8 cellular contexts compared by ENCODE assay signal in the genomic region with DNA sequence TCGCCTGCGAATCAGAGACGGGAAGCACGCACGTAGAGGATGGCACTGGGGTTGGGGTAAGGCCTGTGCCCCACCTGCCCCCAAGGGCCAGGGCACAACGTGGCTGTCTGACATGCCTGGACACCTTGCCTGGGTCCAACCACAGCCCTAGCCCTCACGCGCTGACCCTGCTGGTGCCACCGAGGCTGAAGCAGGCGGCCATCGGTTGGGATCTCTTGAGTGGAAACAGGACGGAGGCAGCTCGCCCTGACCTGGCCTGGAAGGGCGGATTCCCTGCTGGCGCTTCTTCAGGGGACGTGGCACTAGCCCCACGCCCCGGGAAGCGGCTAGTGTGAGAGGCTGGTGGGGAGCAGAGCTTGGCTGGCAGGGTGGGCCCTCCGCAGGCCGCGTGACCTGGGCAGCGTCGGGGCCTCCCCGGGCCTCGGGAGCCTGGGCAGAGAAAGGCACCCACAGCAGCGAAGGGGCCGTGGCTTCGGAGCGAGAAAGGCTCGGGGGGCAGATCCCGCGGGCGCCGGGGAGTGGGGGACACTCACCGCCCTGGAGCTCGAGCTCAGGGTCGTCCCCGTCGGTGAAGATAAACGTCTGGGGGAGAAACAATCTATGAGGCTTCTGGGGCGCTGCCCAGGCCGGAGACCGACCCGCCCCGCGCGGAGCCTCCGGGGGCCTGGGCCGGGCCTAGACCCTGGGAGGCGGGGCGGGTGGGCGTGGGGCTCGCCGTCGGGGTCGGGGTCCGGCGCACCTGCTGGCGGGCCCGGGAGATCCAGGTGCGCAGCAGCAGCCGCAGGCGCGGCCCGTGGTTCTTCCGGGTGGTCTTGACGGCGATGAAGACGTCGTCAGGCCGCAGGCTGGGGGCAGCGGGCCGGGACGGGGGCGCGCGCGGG. TPM values are rescaled to one million over a fixed set of nuclear protein-coding genes. Genes with fewer than 3 reads are reported as not detected.
A peak's percentile ranks its signal among the peaks of the same experiment; 100 is the strongest.
DNase-seq lines count a peak whose midpoint lies in the region; ATAC-seq and TF ChIP-seq lines count a peak whose summit lies in the region.

No MANE protein-coding gene starts in this region.

- H3K4me3 ChIP-seq in SK-N-SH (ENCODE audit: low read depth in 2 of 2, low read length in 1 of 2) (peak overlapping the region; percentile 81 to 100), fibroblast of the aortic adventitia (ENCODE audit: low read depth, low read length) (peak overlapping the region; percentile 80), trophoblast cell (ENCODE audit: low read depth, low read length) (peak overlapping the region; percentile 86)

- peaks cover 2% of the 10 kb centered on the region for H3F3A ChIP-seq in SK-N-SH (replicated peaks; ENCODE audit: insufficient read depth)

- DNase-seq in NCI-H146 (lab: John Stamatoyannopoulos, UW) (peak; percentile 30), NCI-H146 treated with DMSO at 0.1 percent for 48 hours (lab: John Stamatoyannopoulos, UW; ENCODE audit: unreplicated experiment) (no peak), SK-N-SH (peak; percentile 90), fibroblast of the aortic adventitia (ENCODE audit: low read depth) (peak; percentile 19), trophoblast cell (no peak)

- POLR2A ChIA-PET in SK-N-SH (lab: Yijun Ruan, JAX): interaction anchor here (1.0 kb wide), 1 partner anchor 9 kb away, joined by 3 read pairs; no protein-coding TSS in a partner anchor

- peak overlapping the region in 1 of 2 experiments; percentile 74; a peak in 1 of 4 replicates for H3K27ac ChIP-seq in SK-N-SH (ENCODE audit: low read depth in 2 of 2, low read length in 1 of 2)
- no peak overlapping the region for H3K27ac ChIP-seq in trophoblast cell (ENCODE audit: low read depth, low read length)

- peak overlapping the region; percentile 12 for H4K91ac ChIP-seq in trophoblast cell (ENCODE audit: low read depth, low read length)

- peaks cover 14% of the 10 kb centered on the region; the same call in 1 of the 2 replicates for H4K20me1 ChIP-seq in SK-N-SH (ENCODE audit: insufficient read depth)

- H3K79me2 ChIP-seq in SK-N-SH (ENCODE audit: insufficient read depth) (peaks cover 49% of the 10 kb centered on the region), trophoblast cell (ENCODE audit: control insufficient read depth, insufficient read depth, low read length, poor library complexity) (peaks cover 9% of the 10 kb centered on the region)

- 45% methylated on average over 31 of the region's 79 CpGs for WGBS in SK-N-SH (ENCODE audit: low lambda C conversion rate)
- WGBS in trophoblast cell (ENCODE audit: extremely low coverage, insufficient coverage, insufficient read length): no CpG with 5 or more reads among the region's 79 CpGs

- peak overlapping the region; percentile 52 for H3K18ac ChIP-seq in trophoblast cell (ENCODE audit: low read length)

- H3K23ac ChIP-seq in trophoblast cell (ENCODE audit: low read length): no peak overlapping the region

- TF ChIP-seq RAD21 in SK-N-SH (IDR thresholded peaks at IDR 0.05; ENCODE audit: low read length): no peak

- H2BK12ac ChIP-seq in trophoblast cell (ENCODE audit: low read length): no peak overlapping the region

- H2AK5ac ChIP-seq in trophoblast cell (ENCODE audit: low read length): peak overlapping the region; percentile 3

- peak overlapping the region; percentile 17 for H2BK120ac ChIP-seq in trophoblast cell (ENCODE audit: insufficient read depth, low read length, poor library complexity)

- H3K9me2 ChIP-seq in SK-N-SH: no peaks in the 10 kb centered on the region

- peak overlapping the region; percentile 18 for H4K8ac ChIP-seq in trophoblast cell (ENCODE audit: low read depth, low read length)

- CTCF ChIA-PET in SK-N-SH (lab: Yijun Ruan, JAX): interaction anchor here (0.6 to 5.1 kb wide), 8 partner anchors 11 to 91 kb away, joined by 3 to 45 read pairs (median 11); a partner anchor contains a TSS

- H3K9ac ChIP-seq in SK-N-SH (peak overlapping the region; percentile 71), trophoblast cell (ENCODE audit: low read length) (peak overlapping the region; percentile 70)

- H2AFZ ChIP-seq in SK-N-SH (ENCODE audit: low read depth) (peak overlapping the region; percentile 32; the same call in 1 of the 2 replicates), trophoblast cell (ENCODE audit: insufficient read depth, low read length, poor library complexity) (peak overlapping the region; percentile 9)

- H3K4me2 ChIP-seq in SK-N-SH: peak overlapping the region; percentile 92
- H3K4me2 ChIP-seq in trophoblast cell (ENCODE audit: low read length): peak overlapping the region; percentile 74

- H3K4me1 ChIP-seq in SK-N-SH (ENCODE audit: control insufficient read depth in 1 of 2, insufficient read depth in 2 of 2, low read depth in 1 of 2, low read length in 1 of 2): peaks cover 0 to 25% of the 10 kb centered on the region in 2 experiments; a peak in 2 of 4 replicates
- peaks cover 14 to 15% of the 10 kb centered on the region in 2 experiments for H3K4me1 ChIP-seq in trophoblast cell (ENCODE audit: control insufficient read depth in 1 of 2, insufficient read depth in 2 of 2, low read length in 2 of 2)

- H3K9me3 ChIP-seq in SK-N-SH: no peaks in the 10 kb centered on the region
- H3K9me3 ChIP-seq in trophoblast cell (ENCODE audit: insufficient read depth, low read depth, low read length): peaks cover 8% of the 10 kb centered on the region

- H3K27me3 ChIP-seq in SK-N-SH (ENCODE audit: insufficient read depth) (no peaks in the 10 kb centered on the region), trophoblast cell (ENCODE audit: insufficient read depth, low read length) (no peaks in the 10 kb centered on the region)

- H3K14ac ChIP-seq in trophoblast cell (ENCODE audit: low read length): peak overlapping the region; percentile 82

- no peak for TF ChIP-seq EP300 in SK-N-SH (IDR thresholded peaks at IDR 0.05; ENCODE audit: borderline replicate concordance in 1 of 2, low read depth in 1 of 2, low read length in 1 of 2)

- peak overlapping the region; percentile 50 for H3K4ac ChIP-seq in trophoblast cell (ENCODE audit: low read depth, low read length)

- H3K36me3 ChIP-seq in SK-N-SH (replicated peaks in 1 of 2; ENCODE audit: control insufficient read depth in 1 of 2, insufficient read depth in 2 of 2, low read length in 1 of 2) (peaks cover 31 to 64% of the 10 kb centered on the region in 2 experiments), trophoblast cell (ENCODE audit: control insufficient read depth in 1 of 2, insufficient read depth in 2 of 2, low read length in 2 of 2) (peaks cover 59 to 64% of the 10 kb centered on the region in 2 experiments)

- H4K12ac ChIP-seq in trophoblast cell (ENCODE audit: low read depth, low read length): peak overlapping the region; percentile 3

- peaks cover 4% of the 10 kb centered on the region for H3K79me1 ChIP-seq in trophoblast cell (ENCODE audit: low read length)

- no peak overlapping the region for H2BK5ac ChIP-seq in trophoblast cell (ENCODE audit: low read depth, low read length, poor library complexity)

- TF ChIP-seq CTCF in SK-N-SH (IDR thresholded peaks at IDR 0.05) (no peak), fibroblast of the aortic adventitia (IDR thresholded peaks at IDR 0.05; ENCODE audit: insufficient read depth, low read length) (no peak)

- ATAC-seq in GM21390 (IDR thresholded peaks at IDR 0.05; ENCODE audit: unreplicated experiment) (no peak), GM21825 (IDR thresholded peaks at IDR 0.05; ENCODE audit: unreplicated experiment) (no peak), HG02623 (IDR thresholded peaks at IDR 0.05; ENCODE audit: unreplicated experiment) (no peak)

TF ChIP-seq in SK-N-SH, 30 proteins besides CTCF, POLR2A, EP300 and RAD21 (continues in another document):
- TF ChIP-seq GATA2 (CRISPR knock-in tag; IDR thresholded peaks at IDR 0.05) (no peak), SMC3 (IDR thresholded peaks at IDR 0.05; ENCODE audit: low read depth, low read length) (no peak), YY1 (IDR thresholded peaks at IDR 0.05; ENCODE audit: low read depth) (no peak), FOXM1 (IDR thresholded peaks at IDR 0.05; ENCODE audit: low read depth) (no peak), MXI1 (IDR thresholded peaks at IDR 0.05; ENCODE audit: low read depth, low read length) (no peak), TAF1 (IDR thresholded peaks at IDR 0.05; ENCODE audit: borderline replicate concordance, low read depth, low read length) (no peak), ELF1 (IDR thresholded peaks at IDR 0.05) (no peak), RXRA (IDR thresholded peaks at IDR 0.05; ENCODE audit: borderline replicate concordance, low read depth) (no peak), TEAD4 (IDR thresholded peaks at IDR 0.05; ENCODE audit: borderline replicate concordance, insufficient read depth) (no peak)

RNA-seq across cellular contexts. Expression of a gene that starts 0.6 kb away (rescaled TPM):
- 54.4 and 68.6 TPM in 2 replicates for polyA plus RNA-seq in SK-N-SH (2012; rRNA removed)
- polyA plus RNA-seq in SK-N-SH (2012; cell fraction: cytosol; rRNA removed): 22.9 and 37.2 TPM in 2 replicates
- polyA plus RNA-seq in SK-N-SH (2012; cell fraction: nucleus; rRNA removed): 329 and 368 TPM in 2 replicates
- total RNA-seq in fibroblast of the aortic adventitia (ENCODE audit: low replicate concordance): 32.0 and 33.3 TPM in 2 replicates
- polyA plus RNA-seq in trophoblast cell (2013): 26.3 and 27.2 TPM in 2 replicates

RNA-seq across cellular contexts. Expression of a gene that starts 0.7 kb away (rescaled TPM):
- 264 and 272 TPM in 2 replicates for polyA plus RNA-seq in SK-N-SH (2012; rRNA removed)
- polyA plus RNA-seq in SK-N-SH (2012; cell fraction: cytosol; rRNA removed): 79.9 and 147 TPM in 2 replicates
- polyA plus RNA-seq in SK-N-SH (2012; cell fraction: nucleus; rRNA removed): 584 and 643 TPM in 2 replicates
- total RNA-seq in fibroblast of the aortic adventitia (ENCODE audit: low replicate concordance): 77.5 and 85.5 TPM in 2 replicates
- 75.8 and 78.1 TPM in 2 replicates for polyA plus RNA-seq in trophoblast cell (2013)

RNA-seq across cellular contexts. Expression of a gene that starts 13.5 kb away (rescaled TPM):
- polyA plus RNA-seq in SK-N-SH (2012; rRNA removed): 153 and 190 TPM in 2 replicates
- 75.6 and 113 TPM in 2 replicates for polyA plus RNA-seq in SK-N-SH (2012; cell fraction: cytosol; rRNA removed)
- polyA plus RNA-seq in SK-N-SH (2012; cell fraction: nucleus; rRNA removed): 168 and 433 TPM in 2 replicates
- total RNA-seq in fibroblast of the aortic adventitia (ENCODE audit: low replicate concordance): 29.3 and 101 TPM in 2 replicates
- polyA plus RNA-seq in trophoblast cell (2013): 47.4 and 49.9 TPM in 2 replicates

RNA-seq across cellular contexts. Expression of a gene that starts 14.6 kb away (rescaled TPM):
- polyA plus RNA-seq in SK-N-SH (2012; rRNA removed): 144 and 163 TPM in 2 replicates
- 57.9 and 78.7 TPM in 2 replicates for polyA plus RNA-seq in SK-N-SH (2012; cell fraction: cytosol; rRNA removed)
- polyA plus RNA-seq in SK-N-SH (2012; cell fraction: nucleus; rRNA removed): 1,198 and 1,537 TPM in 2 replicates
- total RNA-seq in fibroblast of the aortic adventitia (ENCODE audit: low replicate concordance): 33.8 and 62.3 TPM in 2 replicates
- 23.6 and 26.7 TPM in 2 replicates for polyA plus RNA-seq in trophoblast cell (2013)

RNA-seq across cellular contexts. Expression of a gene that starts 19.5 kb away (rescaled TPM):
- polyA plus RNA-seq in SK-N-SH (2012; rRNA removed): 69.9 and 83.6 TPM in 2 replicates
- polyA plus RNA-seq in SK-N-SH (2012; cell fraction: cytosol; rRNA removed): 34.1 and 51.7 TPM in 2 replicates
- 103 and 145 TPM in 2 replicates for polyA plus RNA-seq in SK-N-SH (2012; cell fraction: nucleus; rRNA removed)
- 6.2 and 13.5 TPM in 2 replicates for total RNA-seq in fibroblast of the aortic adventitia (ENCODE audit: low replicate concordance)
- 24.0 and 25.6 TPM in 2 replicates for polyA plus RNA-seq in trophoblast cell (2013)

Comparison
In these comparisons a context has a peak if more than half of its experiments do, and no peak if none do; other contexts are left out.
1. DNase-seq: peak in NCI-H146 (single experiment), SK-N-SH (single experiment) and fibroblast of the aortic adventitia (single experiment); none in NCI-H146 treated with DMSO at 0.1 percent for 48 hours (single experiment) and trophoblast cell (0 of 2).
2. Peak in every context shown above with its lines, with median percentiles within 50 percentile points of each other: H3K4me3 ChIP-seq.